ENCODE assay signal across 14 cellular contexts in genomic region chr20:7301807-7302206, GRCh38.
A peak's percentile ranks its signal among the peaks of the same experiment; 100 is the strongest.
DNase-seq lines count a peak whose midpoint lies in the region; TF ChIP-seq lines count a peak whose summit lies in the region.
"Had no signal": no experiment of that assay in that cellular context is flagged by ENCODE, and none has a peak within 500 bp of the region (broad histone marks: within the 10 kb centered on the region; RNA-seq: fewer than 3 reads in every experiment).

No MANE protein-coding gene starts in this region.

- no peak overlapping the region for H3K4me3 Mint-ChIP-seq in MCF 10A (ENCODE audit: unreplicated experiment)
- H3K4me3 Mint-ChIP-seq: CD14-positive monocyte; CD8-positive, alpha-beta T cell had no signal

- no peak overlapping the region for H3K4me3 ChIP-seq in breast epithelium
- no peak overlapping the region for H3K4me3 ChIP-seq in choroid plexus epithelial cell (ENCODE audit: low read depth, low read length)
- H3K4me3 ChIP-seq in iPS-18a (ENCODE audit: low read length), result no peak overlapping the region
- H3K4me3 ChIP-seq in prostate gland, result no peak overlapping the region

- H3K9me3 ChIP-seq in breast epithelium (no peaks in the 10 kb centered on the region), iPS-18a (ENCODE audit: control insufficient read depth, low read depth, low read length) (no peaks in the 10 kb centered on the region), prostate gland (no peaks in the 10 kb centered on the region)

- H3K4me1 ChIP-seq in breast epithelium (no peaks in the 10 kb centered on the region), iPS-18a (ENCODE audit: control insufficient read depth, low read depth, low read length) (peaks cover 14% of the 10 kb centered on the region), prostate gland (replicated peaks) (no peaks in the 10 kb centered on the region)

- no peak overlapping the region for H3K27ac ChIP-seq in breast epithelium
- H3K27ac ChIP-seq in iPS-18a (ENCODE audit: low read length), result peak overlapping the region; percentile 21
- H3K27ac ChIP-seq in prostate gland, result no peak overlapping the region
- H3K27ac ChIP-seq: 22Rv1 had no signal

- H3K27ac Mint-ChIP-seq in MCF 10A (ENCODE audit: low read depth, unreplicated experiment), result peak overlapping the region; percentile 92
- H3K27ac Mint-ChIP-seq: CD8-positive, alpha-beta T cell had no signal

- intact Hi-C loops in MCF 10A (cut with micrococcal nuclease) (no loop called here), breast epithelium (cut with DNase I; ENCODE audit: low total_unique reads) (no loop called here), prostate gland (cut with DNase I) (no loop called here)

- H3K9ac ChIP-seq in iPS-18a (ENCODE audit: low read length), result no peak overlapping the region

- TF ChIP-seq CTCF in MCF 10A (IDR thresholded peaks at IDR 0.05; ENCODE audit: unreplicated experiment) (no peak), breast epithelium (IDR thresholded peaks at IDR 0.05) (no peak), choroid plexus epithelial cell (conservative IDR thresholded peaks at IDR 0.05; ENCODE audit: low read depth, low read length) (no peak), prostate gland (IDR thresholded peaks at IDR 0.05) (no peak)

- H3K27me3 ChIP-seq in breast epithelium (no peaks in the 10 kb centered on the region), iPS-18a (ENCODE audit: control insufficient read depth, insufficient read depth, low read length) (no peaks in the 10 kb centered on the region), prostate gland (replicated peaks; ENCODE audit: insufficient read depth) (no peaks in the 10 kb centered on the region)

- peak; percentile 22 for DNase-seq in MCF 10A (ENCODE audit: unreplicated experiment)
- DNase-seq in breast epithelium (ENCODE audit: low spot score in 2 of 2), result no peak
- DNase-seq in choroid plexus epithelial cell (ENCODE audit: low read depth), result peak; percentile 2
- DNase-seq in SIG-M5 treated with dmso at 0.1 percent for 504 hours (lab: John Stamatoyannopoulos, UW; ENCODE audit: unreplicated experiment), result no peak
- no peak for DNase-seq in prostate gland (ENCODE audit: low spot score)
- DNase-seq in NCI-H1436 (lab: John Stamatoyannopoulos, UW), result no peak
- DNase-seq in activated gamma-delta T cell treated with Interleukin-2 at 50 U/mL for 16 hours, result no peak
- DNase-seq: CD8-positive, alpha-beta T cell; COR-L47; DND-41; GDM1 had no signal

- H3K36me3 ChIP-seq in breast epithelium, result peaks cover 8% of the 10 kb centered on the region
- H3K36me3 ChIP-seq in iPS-18a (ENCODE audit: control insufficient read depth, low read depth, low read length), result no peaks in the 10 kb centered on the region
- H3K36me3 ChIP-seq in prostate gland, result no peaks in the 10 kb centered on the region

- H3K36me3 Mint-ChIP-seq in MCF 10A (ENCODE audit: insufficient read depth, unreplicated experiment), result no peaks in the 10 kb centered on the region
- H3K36me3 Mint-ChIP-seq: CD14-positive monocyte; CD8-positive, alpha-beta T cell had no signal

- H3K27me3 Mint-ChIP-seq in MCF 10A (ENCODE audit: insufficient read depth, unreplicated experiment), result no peaks in the 10 kb centered on the region

- no peak for TF ChIP-seq POLR2A in breast epithelium (IDR thresholded peaks at IDR 0.05)
- TF ChIP-seq POLR2A in prostate gland (IDR thresholded peaks at IDR 0.05), result no peak

- 94% methylated on average over 2 of the region's 2 CpGs for WGBS in prostate gland

- no TSS peak for BruUV-seq in MCF 10A (replicated peaks; lab: Mats Ljungman, UMichigan)

- peaks cover 16% of the 10 kb centered on the region for H3K4me1 Mint-ChIP-seq in MCF 10A (ENCODE audit: insufficient read depth, unreplicated experiment)
- H3K4me1 Mint-ChIP-seq: CD14-positive monocyte had no signal

- POLR2A ChIA-PET in MCF 10A (lab: Yijun Ruan, JAX), result interaction anchor here (0.7 to 2.4 kb wide), 4 partner anchors 10 to 882 kb away, joined by 3 to 10 read pairs (median 4); no protein-coding TSS in a partner anchor

- CTCF ChIA-PET in MCF 10A (lab: Yijun Ruan, JAX), result interaction anchor here (0.6 to 4.3 kb wide), 8 partner anchors 11 to 1124 kb away, joined by 3 to 29 read pairs (median 3); no protein-coding TSS in a partner anchor

- no peaks in the 10 kb centered on the region for H3K9me3 Mint-ChIP-seq in MCF 10A (ENCODE audit: unreplicated experiment)

Comparison
In these comparisons a context has a peak if more than half of its experiments do, and no peak if none do; other contexts are left out.
1. DNase-seq: peak in MCF 10A (single experiment) and choroid plexus epithelial cell (single experiment); none in breast epithelium (0 of 2), SIG-M5 treated with dmso at 0.1 percent for 504 hours (single experiment), prostate gland (single experiment), NCI-H1436 (single experiment) and activated gamma-delta T cell treated with Interleukin-2 at 50 U/mL for 16 hours (single experiment).